ENCODE assay signal across 21 cellular contexts in the genomic region with DNA sequence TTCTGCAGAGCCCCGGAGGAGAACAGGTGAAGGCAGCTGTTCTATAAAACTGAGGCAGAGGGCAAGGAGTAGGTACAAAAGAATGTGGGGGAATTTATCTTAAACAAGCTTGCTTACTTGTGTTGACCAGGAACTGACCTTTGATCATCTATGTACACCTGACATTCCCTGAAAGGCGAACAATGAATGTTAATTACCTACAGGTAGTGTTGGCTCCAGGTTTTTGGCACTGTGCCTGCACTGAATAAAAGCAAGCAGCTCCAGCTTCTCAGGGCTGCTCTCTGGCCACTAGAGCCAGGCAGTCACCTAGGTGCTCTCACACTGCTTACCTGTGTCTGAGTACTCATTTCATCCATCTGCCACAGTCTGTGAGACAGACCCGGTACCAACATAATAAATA.
DNase-seq lines count a peak whose midpoint lies in the region; ATAC-seq, FAIRE-seq and TF ChIP-seq lines count a peak whose summit lies in the region.
"Had no signal": no experiment of that assay in that cellular context is flagged by ENCODE, and none has a peak within 500 bp of the region (broad histone marks: within the 10 kb centered on the region; RNA-seq: fewer than 3 reads in every experiment).

No MANE protein-coding gene starts in this region.

- no peak for TF ChIP-seq POLR2A in GM12891 (IDR thresholded peaks at IDR 0.05; ENCODE audit: low read depth, low read length)

- H3K9ac ChIP-seq in adipocyte (ENCODE audit: low read length): peak overlapping the region; percentile 21

- H3K36me3 ChIP-seq in adipocyte (ENCODE audit: control insufficient read depth, insufficient read depth, low read length, severe bottlenecking): no peaks in the 10 kb centered on the region
- H3K36me3 ChIP-seq: prostate gland, vagina had no signal

- H3K9me3 ChIP-seq in adipocyte (ENCODE audit: control insufficient read depth, low read length): no peaks in the 10 kb centered on the region
- H3K9me3 ChIP-seq: prostate gland, vagina had no signal

- peaks cover 36% of the 10 kb centered on the region for H3K4me1 ChIP-seq in adipocyte (ENCODE audit: control insufficient read depth, insufficient read depth, low read length)
- H3K4me1 ChIP-seq: prostate gland, vagina had no signal

- FAIRE-seq in GM12891 (lab: Jason Lieb, UNC): peak; percentile 16
- FAIRE-seq: GM12892, keratinocyte had no signal

- no peaks in the 10 kb centered on the region for H3K27me3 ChIP-seq in adipocyte (replicated peaks; ENCODE audit: control insufficient read depth, insufficient read depth, low read length)
- H3K27me3 ChIP-seq: vagina had no signal

- no peak overlapping the region for H3K4me3 ChIP-seq in adipocyte (ENCODE audit: low read length)
- H3K4me3 ChIP-seq: prostate gland, skin epidermis, vagina had no signal

- ATAC-seq in GM18511 (IDR thresholded peaks at IDR 0.05; ENCODE audit: unreplicated experiment): no peak

- no peak for DNase-seq in GM12891 (ENCODE audit: insufficient read length, low spot score)
- peak; percentile 90 for DNase-seq in NCI-H146 treated with DMSO at 0.1 percent for 48 hours (lab: John Stamatoyannopoulos, UW; ENCODE audit: unreplicated experiment)
- no peak for DNase-seq in adipocyte (ENCODE audit: low read depth)
- DNase-seq in renal cortical epithelial cell (ENCODE audit: low read depth): peak; percentile 28
- no peak for DNase-seq in Ammon's horn (ENCODE audit: low spot score)
- no peak for DNase-seq in HuH-7.5 (ENCODE audit: low spot score)
- DNase-seq: activated CD4-positive, alpha-beta memory T cell treated with anti-CD3 and anti-CD28 coated beads for 36 hours; activated T-cell treated with anti-CD3 and anti-CD28 coated beads, Interleukin-2, amount 50 U/mL, for 24 hours; COR-L47; GDM1; hypothalamus; mesenchymal stem cell; NCI-H1048; NCI-H446; stimulated activated CD4-positive, alpha-beta T cell treated with anti-CD3 and anti-CD28 coated beads, Interleukin-4, amount 100 ng/mL, for 24 hours had no signal

TF ChIP-seq in GM12891, 5 proteins besides CTCF, POLR2A, EP300 and RAD21:
- TF ChIP-seq PAX5 (IDR thresholded peaks at IDR 0.05; ENCODE audit: insufficient read depth, low read length, severe bottlenecking) (no peak), SPI1 (IDR thresholded peaks at IDR 0.05; ENCODE audit: low read depth, low read length) (no peak), TAF1 (IDR thresholded peaks at IDR 0.05; ENCODE audit: low read depth, low read length) (no peak), POU2F2 (IDR thresholded peaks at IDR 0.05; ENCODE audit: low read depth, low read length) (no peak), POLR2AphosphoS5 (IDR thresholded peaks at IDR 0.05; ENCODE audit: low read depth, low read length) (no peak)
TF ChIP-seq in GM12891: peak in this region for 0.

Comparison
In these comparisons a context has a peak if more than half of its experiments do, and no peak if none do; other contexts are left out.
1. DNase-seq: peak in NCI-H146 treated with DMSO at 0.1 percent for 48 hours (single experiment) and renal cortical epithelial cell (single experiment); none in GM12891 (single experiment), adipocyte (single experiment), Ammon's horn (single experiment) and HuH-7.5 (single experiment).